In genomic region chr10:92822060-92822634, GRCh38 we compare ENCODE assay signal across 8 cellular contexts. TPM values are rescaled to one million over a fixed set of nuclear protein-coding genes. Genes with fewer than 3 reads are reported as not detected.
DNase-seq lines count a peak whose midpoint lies in the region; ATAC-seq, FAIRE-seq and TF ChIP-seq lines count a peak whose summit lies in the region.

No MANE protein-coding gene starts in this region.

- H3K4me3 ChIP-seq in Karpas-422 (ENCODE audit: low read length), result no peak overlapping the region
- H3K4me3 ChIP-seq in bronchial epithelial cell (ENCODE audit: low read depth, low read length), result no peak overlapping the region

- no peak for FAIRE-seq in bronchial epithelial cell (lab: Jason Lieb, UNC)

- DNase-seq in CD1c-positive myeloid dendritic cell (ENCODE audit: extremely low spot score) (peak; percentile 45), Karpas-422 (no peak), bronchial epithelial cell (ENCODE audit: low read depth) (peak; percentile 89), mucosa of gallbladder (ENCODE audit: low spot score) (peak; percentile 35), DMS 273 (lab: John Stamatoyannopoulos, UW; ENCODE audit: unreplicated experiment) (no peak)
- DNase-seq in stimulated activated CD4-positive, alpha-beta T cell treated with anti-CD3 and anti-CD28 coated beads, Interleukin-4, amount 100 ng/mL, for 4 hours, result no peak
- DNase-seq in effector memory CD8-positive, alpha-beta T cell, result no peak

- peaks cover 5% of the 10 kb centered on the region; the same call in 1 of the 2 replicates for H3K4me1 ChIP-seq in Karpas-422 (ENCODE audit: low read length)

- H3K27me3 ChIP-seq in Karpas-422 (ENCODE audit: low read length) (no peaks in the 10 kb centered on the region), bronchial epithelial cell (ENCODE audit: control insufficient read depth, insufficient read depth, low read length) (no peaks in the 10 kb centered on the region)

- no peaks in the 10 kb centered on the region for H4K20me1 ChIP-seq in Karpas-422 (ENCODE audit: insufficient read depth, low read depth, low read length)

- H3K4me1 Mint-ChIP-seq in effector memory CD8-positive, alpha-beta T cell (ENCODE audit: low read depth in 2 of 2), result peaks cover 0 to 6% of the 10 kb centered on the region in 2 donors

- no peak overlapping the region for H3K27ac ChIP-seq in Karpas-422 (ENCODE audit: low read length)

- peaks cover 2 to 4% of the 10 kb centered on the region in 2 donors for H3K27me3 Mint-ChIP-seq in effector memory CD8-positive, alpha-beta T cell

- no peaks in the 10 kb centered on the region for H3K9me3 Mint-ChIP-seq in effector memory CD8-positive, alpha-beta T cell

- no peaks in the 10 kb centered on the region for H3K36me3 Mint-ChIP-seq in effector memory CD8-positive, alpha-beta T cell (ENCODE audit: insufficient read depth)

- H3K79me2 ChIP-seq in Karpas-422 (ENCODE audit: low read length), result no peaks in the 10 kb centered on the region

- H3K9ac ChIP-seq in Karpas-422 (ENCODE audit: low read length), result no peak overlapping the region

- H3K36me3 ChIP-seq in Karpas-422 (ENCODE audit: insufficient read depth, low read length) (no peaks in the 10 kb centered on the region), bronchial epithelial cell (ENCODE audit: control insufficient read depth, insufficient read depth, low read length) (no peaks in the 10 kb centered on the region)

- H3K27ac Mint-ChIP-seq in effector memory CD8-positive, alpha-beta T cell, result no peak overlapping the region

- H3K9me3 ChIP-seq in Karpas-422 (ENCODE audit: low read length), result no peaks in the 10 kb centered on the region

- no peak for TF ChIP-seq CTCF in bronchial epithelial cell (IDR thresholded peaks at IDR 0.05; ENCODE audit: insufficient read depth, low read length, severe bottlenecking)

- H2AFZ ChIP-seq in Karpas-422 (ENCODE audit: low read length), result 0 out of 2 replicates have a peak overlapping the region, but pooled peaks have one; percentile 49

- no peak overlapping the region for H3K4me3 Mint-ChIP-seq in effector memory CD8-positive, alpha-beta T cell

- no peak overlapping the region for H3K4me2 ChIP-seq in Karpas-422 (ENCODE audit: low read depth, low read length, poor library complexity, severe bottlenecking)

- no peaks in the 10 kb centered on the region for H3K9me2 ChIP-seq in Karpas-422 (replicated peaks; ENCODE audit: insufficient read depth, low read length)

- no peak for ATAC-seq in GM18502 (IDR thresholded peaks at IDR 0.05; ENCODE audit: poor library complexity, unreplicated experiment)
- no peak for ATAC-seq in effector memory CD8-positive, alpha-beta T cell (replicated peaks)

RNA-seq across cellular contexts. Expression of gene EXOC6, which starts 26.2 kb away (rescaled TPM):
- 18.0 and 520 TPM in 2 replicates for total RNA-seq in Karpas-422 (2014; rRNA removed; shearing (Covaris generic); ENCODE audit: low replicate concordance)
- total RNA-seq in bronchial epithelial cell, result 9.3 and 12.4 TPM in 2 replicates
- total RNA-seq in mucosa of gallbladder, result 26.0 TPM

Comparison
In these comparisons a context has a peak if more than half of its experiments do, and no peak if none do; other contexts are left out.
1. DNase-seq: peak in CD1c-positive myeloid dendritic cell (single experiment), bronchial epithelial cell (single experiment) and mucosa of gallbladder (single experiment); none in Karpas-422 (single experiment), stimulated activated CD4-positive, alpha-beta T cell treated with anti-CD3 and anti-CD28 coated beads, Interleukin-4, amount 100 ng/mL, for 4 hours (0 of 2), DMS 273 (single experiment) and effector memory CD8-positive, alpha-beta T cell (0 of 3).